Comparison of ENCODE assay signal across 31 cellular contexts in genomic region chrY:15345471-15346155, GRCh38.
"Had no signal": no experiment of that assay in that cellular context is flagged by ENCODE, and none has a peak within 500 bp of the region (broad histone marks: within the 10 kb centered on the region; RNA-seq: fewer than 3 reads in every experiment).

No MANE protein-coding gene starts in this region.

- H3K27me3 ChIP-seq: ascending aorta, breast epithelium, SJCRH30 had no signal

- DNase-seq: activated CD4-positive, alpha-beta T cell treated with anti-CD3 and anti-CD28 coated beads, Interleukin-2, amount 10 ng/mL, durations not matched to agents 24 days and 14 days; activated CD4-positive, alpha-beta T cell treated with anti-CD3 and anti-CD28 coated beads, Interleukin-2, amount 50 U/mL, for 4 hours; activated CD8-positive, alpha-beta T cell treated with anti-CD3 and anti-CD28 coated beads for 36 hours; activated effector memory CD4-positive, alpha-beta T cell treated with anti-CD3 and anti-CD28 coated beads, Interleukin-2, amount 50 U/mL, for 16 hours; activated naive CD4-positive, alpha-beta T cell; activated naive CD8-positive, alpha-beta T cell treated with anti-CD3 and anti-CD28 coated beads, Interleukin-2, amount 10 ng/mL, durations not matched to agents 7 days and 5 days; activated T-cell treated with anti-CD3 and anti-CD28 coated beads, Interleukin-2, amount 50 U/mL, for 1 hour; activated T-cell treated with anti-CD3 and anti-CD28 coated beads, Interleukin-2, amount 50 U/mL, for 72 hours; amygdala; caudate nucleus; cerebellar nuclear complex; Kasumi-1; KG1; MM.1S; MV-4-11; NCI-H1092 treated with DMSO at 0.1 percent for 48 hours; NCI-H1417; NCI-H146; NCI-H187; NCI-H2081; NCI-H226; NCI-H446 treated with DMSO at 0.1 percent for 48 hours; NCI-H524; NK-92 treated with Interleukin-12 subunit alpha and Interleukin-12 subunit beta, amount 100 ng/mL, for 24 hours; OCI-M1; SHP77; SJCRH30; T1000 had no signal

- H3K36me3 ChIP-seq: ascending aorta, breast epithelium, SJCRH30 had no signal

- H3K4me3 ChIP-seq: ascending aorta, breast epithelium, SJCRH30, SK-N-MC had no signal

- H3K27ac ChIP-seq: ascending aorta, breast epithelium, SJCRH30, SK-N-MC had no signal
